In the genomic region with DNA sequence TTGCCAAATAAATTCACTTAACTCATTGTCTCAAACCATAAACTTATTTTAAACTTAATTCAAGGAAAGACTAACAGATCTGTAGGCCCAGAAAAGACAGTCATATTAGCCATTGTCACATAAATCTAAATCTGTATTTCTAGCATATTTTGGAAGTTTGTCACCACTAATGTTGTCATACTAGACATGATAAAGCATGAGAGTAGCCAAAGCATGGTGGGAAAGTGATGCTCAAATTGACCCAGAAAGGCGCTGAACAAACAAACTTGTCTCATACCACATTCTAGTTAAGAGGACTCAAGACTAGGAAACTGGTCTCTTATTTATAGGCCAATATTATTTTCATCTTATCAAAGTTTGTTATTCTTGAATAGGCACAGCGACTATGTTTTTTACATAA, we compare ENCODE assay signal across 22 cellular contexts.
"Had no signal": no experiment of that assay in that cellular context is flagged by ENCODE, and none has a peak within 500 bp of the region (broad histone marks: within the 10 kb centered on the region; RNA-seq: fewer than 3 reads in every experiment).

No MANE protein-coding gene starts in this region.

- H3K27ac Mint-ChIP-seq: activated naive CD4-positive, alpha-beta T cell treated with anti-CD3 and anti-CD28 coated beads, Interleukin-2, amount 50 U/mL, for 72 hours; activated T-helper 17 cell treated with anti-CD3 and anti-CD28 coated beads, Interleukin-2, amount 50 U/mL, for 72 hours; endodermal cell; natural killer cell treated with Interleukin-12 subunit alpha and Interleukin-12 subunit beta and Interleukin-15 and Interleukin-18, amount 100 ng/mL, for 72 hours; stimulated activated memory B cell treated with anti-CD40 and anti-IgM and Interleukin-4, amounts not matched to agents 10 μg/mL and 1 μg/mL and 100 μg/mL, for 72 hours; type B pancreatic cell had no signal

- H3K4me3 Mint-ChIP-seq: activated T-helper 17 cell treated with anti-CD3 and anti-CD28 coated beads, Interleukin-2, amount 50 U/mL, for 72 hours; endodermal cell; natural killer cell treated with Interleukin-12 subunit alpha and Interleukin-12 subunit beta and Interleukin-15 and Interleukin-18, amount 100 ng/mL, for 72 hours; stimulated activated memory B cell treated with anti-CD40 and anti-IgM and Interleukin-4, amounts not matched to agents 10 μg/mL and 1 μg/mL and 100 μg/mL, for 72 hours; type B pancreatic cell had no signal

- FAIRE-seq: bronchial epithelial cell, TTC549 had no signal

- H3K4me1 ChIP-seq: adrenal gland, pancreas had no signal

- H3K9me3 Mint-ChIP-seq: activated naive CD4-positive, alpha-beta T cell treated with anti-CD3 and anti-CD28 coated beads, Interleukin-2, amount 50 U/mL, for 72 hours; activated T-helper 17 cell treated with anti-CD3 and anti-CD28 coated beads, Interleukin-2, amount 50 U/mL, for 72 hours; endodermal cell; natural killer cell treated with Interleukin-12 subunit alpha and Interleukin-12 subunit beta and Interleukin-15 and Interleukin-18, amount 100 ng/mL, for 72 hours; stimulated activated memory B cell treated with anti-CD40 and anti-IgM and Interleukin-4, amounts not matched to agents 10 μg/mL and 1 μg/mL and 100 μg/mL, for 72 hours; type B pancreatic cell had no signal

- ATAC-seq: activated naive CD4-positive, alpha-beta T cell treated with anti-CD3 and anti-CD28 coated beads, Interleukin-2, amount 50 U/mL, for 72 hours; activated T-helper 17 cell treated with anti-CD3 and anti-CD28 coated beads, Interleukin-2, amount 50 U/mL, for 72 hours; foreskin keratinocyte; left ventricle myocardium superior; natural killer cell treated with Interleukin-12 subunit alpha and Interleukin-12 subunit beta and Interleukin-15 and Interleukin-18, amount 100 ng/mL, for 72 hours; pancreas; right cardiac atrium; stimulated activated memory B cell treated with anti-CD40 and anti-IgM and Interleukin-4, amounts not matched to agents 10 μg/mL and 1 μg/mL and 100 μg/mL, for 72 hours had no signal

- H3K36me3 ChIP-seq: adrenal gland, neutrophil, pancreas, stomach had no signal

- H3K4me3 ChIP-seq: adrenal gland, hepatocyte, pancreas, stomach had no signal

- H3K4me2 ChIP-seq: hepatocyte had no signal

- H3K27me3 ChIP-seq: adrenal gland, hepatocyte, pancreas, stomach had no signal

- H3K36me3 Mint-ChIP-seq: activated naive CD4-positive, alpha-beta T cell treated with anti-CD3 and anti-CD28 coated beads, Interleukin-2, amount 50 U/mL, for 72 hours; natural killer cell treated with Interleukin-12 subunit alpha and Interleukin-12 subunit beta and Interleukin-15 and Interleukin-18, amount 100 ng/mL, for 72 hours; stimulated activated memory B cell treated with anti-CD40 and anti-IgM and Interleukin-4, amounts not matched to agents 10 μg/mL and 1 μg/mL and 100 μg/mL, for 72 hours had no signal

- H3K4me1 Mint-ChIP-seq: activated T-helper 17 cell treated with anti-CD3 and anti-CD28 coated beads, Interleukin-2, amount 50 U/mL, for 72 hours; stimulated activated memory B cell treated with anti-CD40 and anti-IgM and Interleukin-4, amounts not matched to agents 10 μg/mL and 1 μg/mL and 100 μg/mL, for 72 hours had no signal

- H3K9me3 ChIP-seq: adrenal gland, neutrophil, pancreas, stomach had no signal

- H3K27ac ChIP-seq: adrenal gland, foreskin keratinocyte, hepatocyte, neutrophil, pancreas, stomach had no signal

- DNase-seq: activated CD4-positive, alpha-beta T cell treated with anti-CD3 and anti-CD28 coated beads for 1 hour; activated T-cell treated with anti-CD3 and anti-CD28 coated beads, Interleukin-2, amount 50 U/mL, for 1 hour; adrenal gland; cortex of kidney; endodermal cell; foreskin keratinocyte; left ventricle myocardium superior; mammary epithelial cell; pancreas; right cardiac atrium; stimulated activated CD4-positive, alpha-beta T cell treated with anti-CD3 and anti-CD28 coated beads, Interleukin-1b, Interleukin-23, amount 100 ng/mL, for 48 hours; stomach; T-helper 1 cell had no signal

- H3K27me3 Mint-ChIP-seq: type B pancreatic cell had no signal
